14 cellular contexts compared by ENCODE assay signal in genomic region chr10:95408148-95408930, GRCh38.
A peak's percentile ranks its signal among the peaks of the same experiment; 100 is the strongest.
DNase-seq lines count a peak whose midpoint lies in the region; ATAC-seq and TF ChIP-seq lines count a peak whose summit lies in the region.
"Had no signal": no experiment of that assay in that cellular context is flagged by ENCODE, and none has a peak within 500 bp of the region (broad histone marks: within the 10 kb centered on the region; RNA-seq: fewer than 3 reads in every experiment).

No MANE protein-coding gene starts in this region.

- no peaks in the 10 kb centered on the region for H3K36me3 Mint-ChIP-seq in endodermal cell (ENCODE audit: low read depth)
- no peaks in the 10 kb centered on the region for H3K36me3 Mint-ChIP-seq in type B pancreatic cell
- H3K36me3 Mint-ChIP-seq: activated naive CD8-positive, alpha-beta T cell treated with anti-CD3 and anti-CD28 coated beads for 36 hours had no signal

- no peaks in the 10 kb centered on the region for H3K36me3 ChIP-seq in MG63
- no peaks in the 10 kb centered on the region for H3K36me3 ChIP-seq in endodermal cell (ENCODE audit: control insufficient read depth, insufficient read depth, low read length)
- H3K36me3 ChIP-seq in muscle layer of colon (ENCODE audit: insufficient read depth, low read length) = peaks cover 84% of the 10 kb centered on the region

- H3K4me1 ChIP-seq in endodermal cell (ENCODE audit: control insufficient read depth, insufficient read depth, low read length) (no peaks in the 10 kb centered on the region), muscle layer of colon (ENCODE audit: insufficient read depth, low read length) (peaks cover 60% of the 10 kb centered on the region)

- H3K27ac ChIP-seq in endodermal cell (ENCODE audit: low read depth, low read length) (no peak overlapping the region), muscle layer of colon (ENCODE audit: low read depth, low read length) (peak overlapping the region; percentile 72)

- peaks cover 2% of the 10 kb centered on the region; the same call in 1 of the 2 replicates for H3K27me3 ChIP-seq in MG63
- no peaks in the 10 kb centered on the region for H3K27me3 ChIP-seq in endodermal cell (ENCODE audit: control insufficient read depth, insufficient read depth, low read length, poor library complexity, severe bottlenecking)
- H3K27me3 ChIP-seq in muscle layer of colon (ENCODE audit: control insufficient read depth in 1 of 2, insufficient read depth in 2 of 2, low read length in 2 of 2) = no peaks in the 10 kb centered on the region

- no peaks in the 10 kb centered on the region for H3K27me3 Mint-ChIP-seq in endodermal cell (ENCODE audit: insufficient read depth)
- H3K27me3 Mint-ChIP-seq in type B pancreatic cell = no peaks in the 10 kb centered on the region

- H3K4me1 Mint-ChIP-seq in endodermal cell (peaks cover 28% of the 10 kb centered on the region), type B pancreatic cell (ENCODE audit: unreplicated experiment) (peaks cover 4% of the 10 kb centered on the region)
- H3K4me1 Mint-ChIP-seq: activated naive CD8-positive, alpha-beta T cell treated with anti-CD3 and anti-CD28 coated beads for 36 hours had no signal

- H3K9ac ChIP-seq in endodermal cell (ENCODE audit: extremely low read depth, low read length, poor library complexity, severe bottlenecking) (no peak overlapping the region), muscle layer of colon (ENCODE audit: low read length) (peak overlapping the region; percentile 41)

- DNase-seq in MG63 (peak; percentile 19), endodermal cell (no peak), type B pancreatic cell (ENCODE audit: extremely low spot score, unreplicated experiment) (no peak), NCI-H774 (lab: John Stamatoyannopoulos, UW) (no peak), COR-L47 (lab: John Stamatoyannopoulos, UW) (no peak)
- DNase-seq: activated naive CD8-positive, alpha-beta T cell treated with anti-CD3 and anti-CD28 coated beads for 36 hours; DMS153; effector CD8-positive, alpha-beta T cell; HCEC 1CT; NCI-H2081; stimulated activated CD4-positive, alpha-beta T cell treated with anti-CD3 and anti-CD28 coated beads, Interleukin-15, amount 100 ng/mL, for 24 hours had no signal

- no peak for ATAC-seq in GM19463 (IDR thresholded peaks at IDR 0.05; ENCODE audit: unreplicated experiment)
- ATAC-seq: K562 had no signal

- no peaks in the 10 kb centered on the region for H3K9me3 Mint-ChIP-seq in endodermal cell
- no peaks in the 10 kb centered on the region for H3K9me3 Mint-ChIP-seq in type B pancreatic cell
- H3K9me3 Mint-ChIP-seq: activated naive CD8-positive, alpha-beta T cell treated with anti-CD3 and anti-CD28 coated beads for 36 hours had no signal

- no peaks in the 10 kb centered on the region for H3K9me3 ChIP-seq in MG63
- H3K9me3 ChIP-seq in endodermal cell (ENCODE audit: control insufficient read depth, low read length) = no peaks in the 10 kb centered on the region
- H3K9me3 ChIP-seq in muscle layer of colon (ENCODE audit: low read length) = no peaks in the 10 kb centered on the region

- H3K4me3 Mint-ChIP-seq in endodermal cell = no peak overlapping the region
- H3K4me3 Mint-ChIP-seq in type B pancreatic cell = no peak overlapping the region
- H3K4me3 Mint-ChIP-seq: activated naive CD8-positive, alpha-beta T cell treated with anti-CD3 and anti-CD28 coated beads for 36 hours had no signal

- no peak for TF ChIP-seq CTCF in endodermal cell (conservative IDR thresholded peaks at IDR 0.05)
- TF ChIP-seq CTCF in type B pancreatic cell (conservative IDR thresholded peaks at IDR 0.05) = no peak

- H3K4me3 ChIP-seq in MG63 (no peak overlapping the region), endodermal cell (ENCODE audit: low read length) (no peak overlapping the region), muscle layer of colon (ENCODE audit: low read depth in 1 of 2, low read length in 2 of 2) (no peak overlapping the region)
- H3K4me3 ChIP-seq: K562 had no signal

- H3K27ac Mint-ChIP-seq in endodermal cell = peak overlapping the region; percentile 66
- H3K27ac Mint-ChIP-seq in type B pancreatic cell = peak overlapping the region; percentile 79
- H3K27ac Mint-ChIP-seq: activated naive CD8-positive, alpha-beta T cell treated with anti-CD3 and anti-CD28 coated beads for 36 hours had no signal

- WGBS in endodermal cell (ENCODE audit: insufficient coverage in 1 of 2, insufficient read length in 1 of 2), 2 experiments = 92 to 97% methylated on average over 4 to 7 of the region's 7 CpGs
